12 cellular contexts compared by ENCODE assay signal in genomic region chr6:156618600-156619205, GRCh38.
DNase-seq lines count a peak whose midpoint lies in the region; ATAC-seq, FAIRE-seq and TF ChIP-seq lines count a peak whose summit lies in the region.
"Had no signal": no experiment of that assay in that cellular context is flagged by ENCODE, and none has a peak within 500 bp of the region (broad histone marks: within the 10 kb centered on the region; RNA-seq: fewer than 3 reads in every experiment).

No MANE protein-coding gene starts in this region.

- ATAC-seq in GM23338 (peak; percentile 97), K562 (peak; percentile 84), GM21786 (IDR thresholded peaks at IDR 0.05; ENCODE audit: unreplicated experiment) (no peak)

- no peak overlapping the region for H4K8ac ChIP-seq in neuronal stem cell (ENCODE audit: low read depth, low read length)

- H3K4ac ChIP-seq in neuronal stem cell (ENCODE audit: low read length), result no peak overlapping the region

- H3K4me3 Mint-ChIP-seq in GM23338, result no peak overlapping the region
- H3K4me3 Mint-ChIP-seq: CD4-positive, alpha-beta memory T cell had no signal

- H3K14ac ChIP-seq in neuronal stem cell (ENCODE audit: low read length), result no peak overlapping the region

- TF ChIP-seq CTCF in GM23338 (conservative IDR thresholded peaks at IDR 0.05; ENCODE audit: low read depth in 2 of 2) (peak; percentile 8 to 33; a peak in 2 of 4 replicates), K562 (IDR thresholded peaks at IDR 0.05 in 2 of 3, conservative IDR thresholded peaks at IDR 0.05 in 1 of 3; ENCODE audit: insufficient read depth in 2 of 3, low read depth in 1 of 3, low read length in 3 of 3) (peak; percentile 17 to 42 (median 27); a peak in 2 of 6 replicates)

- CTCF ChIA-PET in K562 (lab: Yijun Ruan, JAX; ENCODE audit: low intra/inter-chr PET ratio), result no interaction called here

- H2BK15ac ChIP-seq in neuronal stem cell (ENCODE audit: low read length), result no peak overlapping the region

- no peak overlapping the region for H3K18ac ChIP-seq in neuronal stem cell (ENCODE audit: low read length)

- no peak overlapping the region for H3K27ac ChIP-seq in GM23338 (ENCODE audit: low read depth)
- no peak overlapping the region for H3K27ac ChIP-seq in K562 (ENCODE audit: extremely low read depth, low read depth, low read length)
- H3K27ac ChIP-seq in neuronal stem cell (replicated peaks; ENCODE audit: low read length), result no peak overlapping the region
- H3K27ac ChIP-seq: ascending aorta had no signal

- no peak overlapping the region for H3K23ac ChIP-seq in neuronal stem cell (ENCODE audit: low read depth, low read length, poor library complexity)

- no peaks in the 10 kb centered on the region for H3F3A ChIP-seq in GM23338 (replicated peaks; ENCODE audit: low read depth)

- H3K4me3 ChIP-seq in GM23338, result no peak overlapping the region
- no peak overlapping the region for H3K4me3 ChIP-seq in K562
- H3K4me3 ChIP-seq in neuronal stem cell (ENCODE audit: low read length in 2 of 2), result no peak overlapping the region
- H3K4me3 ChIP-seq: ascending aorta had no signal

- peaks cover 12% of the 10 kb centered on the region for H3K9me3 Mint-ChIP-seq in GM23338

- POLR2A ChIA-PET in K562 (lab: Yijun Ruan, JAX), result interaction anchor here (0.8 kb wide), 1 partner anchor 67 kb away, joined by 3 read pairs; no protein-coding TSS in a partner anchor

- in situ Hi-C loops in K562 (cut with MboI), result no loop called here

- H4K20me1 ChIP-seq in GM23338 (replicated peaks; ENCODE audit: insufficient read depth), result no peaks in the 10 kb centered on the region
- no peaks in the 10 kb centered on the region for H4K20me1 ChIP-seq in K562 (replicated peaks; ENCODE audit: control insufficient read depth, insufficient read depth, low read length)

- no peak for TF ChIP-seq RAD21 in K562 (CRISPR knock-in tag; conservative IDR thresholded peaks at IDR 0.05 in 1 of 2, IDR thresholded peaks at IDR 0.05 in 1 of 2)

- H2AK5ac ChIP-seq in neuronal stem cell (ENCODE audit: low read depth, low read length), result no peak overlapping the region

- no peak overlapping the region for H2BK120ac ChIP-seq in neuronal stem cell (ENCODE audit: low read depth, low read length)

- BruUV-seq in K562 (replicated peaks; lab: Mats Ljungman, UMichigan), result no TSS peak

- H4K91ac ChIP-seq in neuronal stem cell (ENCODE audit: low read depth, low read length, poor library complexity), result no peak overlapping the region

- no peak for FAIRE-seq in K562 (lab: Jason Lieb, UNC)
- FAIRE-seq: urothelium cell line had no signal

- no peaks in the 10 kb centered on the region for H3K9me1 ChIP-seq in K562 (ENCODE audit: control insufficient read depth, insufficient read depth, low read length)

- H3K36me3 ChIP-seq in GM23338 (ENCODE audit: insufficient read depth) (no peaks in the 10 kb centered on the region), K562 (ENCODE audit: control insufficient read depth, insufficient read depth, low read length) (no peaks in the 10 kb centered on the region), neuronal stem cell (replicated peaks in 1 of 2; ENCODE audit: control insufficient read depth in 2 of 2, insufficient read depth in 2 of 2, low read length in 2 of 2) (no peaks in the 10 kb centered on the region)
- H3K36me3 ChIP-seq: ascending aorta had no signal

- intact Hi-C loops in K562 (cut with micrococcal nuclease), result no loop called here

- DNase-seq in GM23338 (ENCODE audit: low spot score) (peak; percentile 75), NCI-H2029 treated with DMSO at 0.1 percent for 48 hours (lab: John Stamatoyannopoulos, UW) (peak; percentile 19), K562 (ENCODE audit: extremely low read depth in 1 of 4, low spot score in 3 of 4) (peak in 2 of 4 experiments; percentile 31 to 41), neuronal stem cell (ENCODE audit: low spot score) (peak; percentile 8), GM19238 (ENCODE audit: insufficient read length, low spot score) (no peak), dermis blood vessel endothelial cell (no peak), cerebellum (ENCODE audit: low spot score) (no peak)
- DNase-seq: CD4-positive, alpha-beta memory T cell; midbrain had no signal

- H3K27me3 Mint-ChIP-seq in GM23338 (ENCODE audit: insufficient read depth, low read depth, poor library complexity), result peaks cover 5% of the 10 kb centered on the region

- no peak overlapping the region for H3K27ac Mint-ChIP-seq in GM23338
- H3K27ac Mint-ChIP-seq: CD4-positive, alpha-beta memory T cell had no signal

- peaks cover 15% of the 10 kb centered on the region for H3K36me3 Mint-ChIP-seq in GM23338 (ENCODE audit: low read depth)

- H3K4me1 ChIP-seq in GM23338 (ENCODE audit: insufficient read depth) (no peaks in the 10 kb centered on the region), K562 (replicated peaks in 1 of 2; ENCODE audit: control insufficient read depth in 2 of 2, insufficient read depth in 2 of 2, low read length in 2 of 2) (peaks cover 0 to 6% of the 10 kb centered on the region in 2 experiments; a peak in 3 of 5 replicates), neuronal stem cell (ENCODE audit: control insufficient read depth in 2 of 2, insufficient read depth in 1 of 2, low read depth in 1 of 2, low read length in 2 of 2) (no peaks in the 10 kb centered on the region)
- H3K4me1 ChIP-seq: ascending aorta had no signal

- no peak for TF ChIP-seq EP300 in K562 (IDR thresholded peaks at IDR 0.05; ENCODE audit: low read length)

- H3K79me2 ChIP-seq in GM23338 (replicated peaks; ENCODE audit: insufficient read depth) (no peaks in the 10 kb centered on the region), K562 (ENCODE audit: control insufficient read depth, insufficient read depth, low read length) (no peaks in the 10 kb centered on the region)

- 8% methylated on average over 12 of the region's 12 CpGs for WGBS in K562 (ENCODE audit: insufficient coverage, low coverage, missing lambda C conversion rate)
- no CpG with 5 or more reads among the region's 12 CpGs for WGBS in neuronal stem cell (ENCODE audit: extremely low coverage in 2 of 2, insufficient read length in 2 of 2, insufficient replicate concordance in 1 of 2), 2 donors

- no peak for TF ChIP-seq POLR2A in K562 (conservative IDR thresholded peaks at IDR 0.05)

- H3K4me2 ChIP-seq in GM23338 (no peak overlapping the region), K562 (ENCODE audit: insufficient read depth, low read length) (no peak overlapping the region), neuronal stem cell (ENCODE audit: insufficient read depth, low read length, poor library complexity, severe bottlenecking) (no peak overlapping the region)

- H2BK5ac ChIP-seq in neuronal stem cell (ENCODE audit: low read length), result no peak overlapping the region

- H3K9me3 ChIP-seq in K562 (replicated peaks; ENCODE audit: control insufficient read depth, insufficient read depth, low read depth, low read length), result no peaks in the 10 kb centered on the region
- H3K9me3 ChIP-seq in neuronal stem cell (replicated peaks in 1 of 2; ENCODE audit: control insufficient read depth in 2 of 2, insufficient read depth in 1 of 2, low read depth in 1 of 2, low read length in 2 of 2), result no peaks in the 10 kb centered on the region
- H3K9me3 ChIP-seq: ascending aorta had no signal

- H3K9ac ChIP-seq in K562 (ENCODE audit: insufficient read depth in 1 of 2, low read depth in 2 of 2, low read length in 2 of 2) (0 out of 4 replicates have a peak overlapping the region, but pooled peaks of 1 of the 2 experiments have one; percentile 12), neuronal stem cell (ENCODE audit: low read depth, low read length, poor library complexity) (no peak overlapping the region)

- no peaks in the 10 kb centered on the region for H3K79me1 ChIP-seq in neuronal stem cell (ENCODE audit: low read depth, low read length)

- H3K27me3 ChIP-seq in GM23338 (ENCODE audit: insufficient read depth) (no peaks in the 10 kb centered on the region), K562 (ENCODE audit: control insufficient read depth in 2 of 2, insufficient read depth in 2 of 2, low read length in 2 of 2) (0 out of 5 replicates have a peak, but pooled peaks cover 0 to 4% of the 10 kb centered on the region in 2 experiments), neuronal stem cell (ENCODE audit: control insufficient read depth in 3 of 3, insufficient read depth in 3 of 3, low read depth in 1 of 3, low read length in 3 of 3) (no peaks in the 10 kb centered on the region)
- H3K27me3 ChIP-seq: ascending aorta had no signal

- peaks cover 13% of the 10 kb centered on the region; the same call in 1 of the 3 replicates for H3K4me1 Mint-ChIP-seq in GM23338

- H3K9me2 ChIP-seq in GM23338 (ENCODE audit: insufficient read depth), result no peaks in the 10 kb centered on the region

- H2BK12ac ChIP-seq in neuronal stem cell (ENCODE audit: low read length), result no peak overlapping the region

- H2AFZ ChIP-seq in GM23338, result peak overlapping the region; percentile 50; the same call in 1 of the 2 replicates
- no peak overlapping the region for H2AFZ ChIP-seq in K562 (ENCODE audit: low read depth, low read length)
- no peak overlapping the region for H2AFZ ChIP-seq in neuronal stem cell (ENCODE audit: low read length)

TF ChIP-seq in GM23338, 12 proteins besides CTCF, POLR2A, EP300 and RAD21 (continues in another document):
- TF ChIP-seq ZNF331 (CRISPR knock-in tag; IDR thresholded peaks at IDR 0.05; ENCODE audit: low read depth), result no peak
- no peak for TF ChIP-seq ETS1 (IDR thresholded peaks at IDR 0.05)
- TF ChIP-seq EZH2 (IDR thresholded peaks at IDR 0.05; ENCODE audit: low read depth, unreplicated experiment), result no peak

TF ChIP-seq in K562, 482 proteins besides CTCF, POLR2A, EP300 and RAD21:
- no peak for TF ChIP-seq ILF3 (IDR thresholded peaks at IDR 0.05; ENCODE audit: borderline replicate concordance)
- peak; percentile 31 to 54 for TF ChIP-seq NRF1 (conservative IDR thresholded peaks at IDR 0.05 in 1 of 2, IDR thresholded peaks at IDR 0.05 in 1 of 2)
- TF ChIP-seq NFYB (IDR thresholded peaks at IDR 0.05; ENCODE audit: extremely low read depth, insufficient read length), result peak; percentile 7

Comparison
In these comparisons a context has a peak if more than half of its experiments do, and no peak if none do; other contexts are left out.
1. DNase-seq: peak in GM23338 (single experiment), NCI-H2029 treated with DMSO at 0.1 percent for 48 hours (single experiment) and neuronal stem cell (single experiment); none in GM19238 (single experiment), dermis blood vessel endothelial cell (single experiment) and cerebellum (single experiment).